In the genomic region with DNA sequence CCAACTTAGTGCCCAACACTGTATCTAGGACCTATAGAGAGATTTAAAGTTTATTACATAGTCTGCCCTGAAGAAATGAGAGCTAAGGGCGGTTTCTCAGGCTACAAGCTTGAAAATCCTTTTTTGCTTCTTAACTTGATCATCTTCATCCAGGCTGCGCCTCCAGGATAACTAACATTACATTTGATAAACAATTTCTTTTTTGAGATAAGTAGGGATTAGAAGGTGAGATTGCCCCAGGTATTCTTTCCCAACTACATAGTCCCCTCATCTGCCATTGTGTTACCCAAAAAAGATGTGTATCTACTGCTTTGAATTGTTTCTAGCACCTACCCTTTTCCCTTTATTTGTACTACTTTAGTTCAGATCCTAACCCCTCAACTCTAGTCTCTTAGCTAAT, we compare ENCODE assay signal across 6 cellular contexts.
"Had no signal": no experiment of that assay in that cellular context is flagged by ENCODE, and none has a peak within 500 bp of the region (broad histone marks: within the 10 kb centered on the region; RNA-seq: fewer than 3 reads in every experiment).

No MANE protein-coding gene starts in this region.

- H3K27ac Mint-ChIP-seq: GM23338 had no signal

- H2AFZ ChIP-seq: GM23338 had no signal

- H3K4me1 Mint-ChIP-seq: GM23338, H9 had no signal

- H3K9me3 Mint-ChIP-seq: GM23338, H9 had no signal

- H3K4me2 ChIP-seq: GM23338 had no signal

- DNase-seq: H9, HCEC 1CT, IMR-90 had no signal

- FAIRE-seq: H1, HTR-8/SVneo had no signal

- H3K4me3 Mint-ChIP-seq: GM23338, H9 had no signal

- ATAC-seq: GM23338 had no signal

- H3K4me3 ChIP-seq: GM23338 had no signal
